ENCODE assay signal across 8 cellular contexts in genomic region chr7:29106128-29106988, GRCh38. TPM values are rescaled to one million over a fixed set of nuclear protein-coding genes. Genes with fewer than 3 reads are reported as not detected.
DNase-seq lines count a peak whose midpoint lies in the region; ATAC-seq and TF ChIP-seq lines count a peak whose summit lies in the region.

No MANE protein-coding gene starts in this region.

- H3K36me3 Mint-ChIP-seq in stimulated activated memory B cell treated with anti-CD40 and anti-IgM and Interleukin-4, amounts not matched to agents 10 μg/mL and 1 μg/mL and 100 μg/mL, for 72 hours, result no peaks in the 10 kb centered on the region

- H3K4me3 ChIP-seq in body of pancreas, result no peak overlapping the region

- H3K36me3 ChIP-seq in body of pancreas (replicated peaks in 1 of 2; ENCODE audit: insufficient read depth in 1 of 2, low read depth in 2 of 2), result no peaks in the 10 kb centered on the region

- intact Hi-C loops in body of pancreas (cut with DNase I), result loop anchor here (5.0 kb wide), 1 partner anchor 189 kb away; no protein-coding TSS in a partner anchor

- WGBS in body of pancreas, 2 donors, result 39 to 44% methylated on average over 6 of the region's 6 CpGs

- no peaks in the 10 kb centered on the region for H3K9me3 ChIP-seq in body of pancreas

- no peaks in the 10 kb centered on the region for H3K27me3 ChIP-seq in body of pancreas

- peak; percentile 79 for ATAC-seq in body of pancreas
- ATAC-seq in stimulated activated memory B cell treated with anti-CD40 and anti-IgM and Interleukin-4, amounts not matched to agents 10 μg/mL and 1 μg/mL and 100 μg/mL, for 72 hours, result peak; percentile 38

- peaks cover 3% of the 10 kb centered on the region for H3K9me3 Mint-ChIP-seq in stimulated activated memory B cell treated with anti-CD40 and anti-IgM and Interleukin-4, amounts not matched to agents 10 μg/mL and 1 μg/mL and 100 μg/mL, for 72 hours

- peak; percentile 85 for TF ChIP-seq CTCF in GM12872 (IDR thresholded peaks at IDR 0.05; ENCODE audit: insufficient read depth, low read depth, low read length)
- TF ChIP-seq CTCF in body of pancreas (IDR thresholded peaks at IDR 0.05), result peak; percentile 60 to 89 (median 86)

- no peaks in the 10 kb centered on the region for H3K4me1 ChIP-seq in body of pancreas

- TF ChIP-seq POLR2A in body of pancreas (IDR thresholded peaks at IDR 0.05), result no peak

- peaks cover 17% of the 10 kb centered on the region for H3K4me1 Mint-ChIP-seq in stimulated activated memory B cell treated with anti-CD40 and anti-IgM and Interleukin-4, amounts not matched to agents 10 μg/mL and 1 μg/mL and 100 μg/mL, for 72 hours

- H3K27me3 Mint-ChIP-seq in stimulated activated memory B cell treated with anti-CD40 and anti-IgM and Interleukin-4, amounts not matched to agents 10 μg/mL and 1 μg/mL and 100 μg/mL, for 72 hours, result peaks cover 31% of the 10 kb centered on the region

- no peak overlapping the region for H3K27ac Mint-ChIP-seq in stimulated activated memory B cell treated with anti-CD40 and anti-IgM and Interleukin-4, amounts not matched to agents 10 μg/mL and 1 μg/mL and 100 μg/mL, for 72 hours

- no peak overlapping the region for H3K27ac ChIP-seq in body of pancreas

- no peak overlapping the region for H3K4me3 Mint-ChIP-seq in stimulated activated memory B cell treated with anti-CD40 and anti-IgM and Interleukin-4, amounts not matched to agents 10 μg/mL and 1 μg/mL and 100 μg/mL, for 72 hours

- DNase-seq in AG08395 (ENCODE audit: low spot score) (peak; percentile 46), HT-29 (ENCODE audit: low spot score) (peak; percentile 73), NOMO-1 (lab: John Stamatoyannopoulos, UW; ENCODE audit: unreplicated experiment in 2 of 2) (peak; percentile 47 to 75), body of pancreas (peak; percentile 32 to 67 (median 51)), inferior parietal cortex (ENCODE audit: extremely low spot score) (peak; percentile 80), UCSD-AML1 (lab: John Stamatoyannopoulos, UW; ENCODE audit: unreplicated experiment) (no peak)

RNA-seq across cellular contexts. Expression of gene CPVL, which starts 40.0 kb away (rescaled TPM):
- 1.8 and 5.3 TPM in 2 replicates for total RNA-seq in HT-29 (2014; rRNA removed; shearing (Covaris generic))
- total RNA-seq in body of pancreas, result 10 to 100 TPM in 1 of 2 donors, 1 to 10 TPM in 1; 4.0 to 17.9 TPM
